ENCODE assay signal across 11 cellular contexts in the genomic region with DNA sequence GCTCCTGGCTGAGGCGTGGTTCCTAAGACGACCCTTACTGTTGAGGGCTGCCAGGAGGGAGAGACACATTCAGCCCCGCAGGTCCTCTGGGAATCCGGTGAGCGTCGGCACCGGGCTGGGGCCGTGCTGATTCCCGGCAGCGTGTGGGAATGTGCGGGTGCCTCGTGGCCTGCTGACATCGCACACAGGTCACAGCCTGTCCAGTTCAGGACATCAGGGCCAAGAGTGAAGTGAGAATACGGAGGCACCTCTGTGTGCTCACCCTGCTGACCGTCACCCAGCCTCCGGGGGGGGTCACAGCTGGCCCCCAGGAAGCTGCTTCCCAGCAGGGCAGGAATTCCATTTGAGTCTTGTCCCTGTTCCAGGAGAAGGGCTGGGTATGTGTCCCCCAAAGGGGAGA. TPM values are rescaled to one million over a fixed set of nuclear protein-coding genes. Genes with fewer than 3 reads are reported as not detected.
DNase-seq lines count a peak whose midpoint lies in the region; ATAC-seq and TF ChIP-seq lines count a peak whose summit lies in the region.
"Had no signal": no experiment of that assay in that cellular context is flagged by ENCODE, and none has a peak within 500 bp of the region (broad histone marks: within the 10 kb centered on the region; RNA-seq: fewer than 3 reads in every experiment).

No MANE protein-coding gene starts in this region.

- peaks cover 12% of the 10 kb centered on the region for H3K4me1 Mint-ChIP-seq in endodermal cell

- H3K36me3 ChIP-seq in endodermal cell (ENCODE audit: control insufficient read depth, insufficient read depth, low read length) = peaks cover 85% of the 10 kb centered on the region
- peaks cover 72 to 79% of the 10 kb centered on the region in 2 experiments for H3K36me3 ChIP-seq in mesenchymal stem cell (ENCODE audit: control insufficient read depth in 1 of 2, insufficient read depth in 2 of 2, low read depth in 1 of 2, low read length in 2 of 2)
- peaks cover 26 to 65% (median 56%) of the 10 kb centered on the region in 4 donors for H3K36me3 ChIP-seq in stomach

- no peak overlapping the region for H2AFZ ChIP-seq in mesenchymal stem cell (ENCODE audit: low read depth, low read length)

- peaks cover 81% of the 10 kb centered on the region for H3K36me3 Mint-ChIP-seq in endodermal cell (ENCODE audit: low read depth)

- H2BK120ac ChIP-seq in mesenchymal stem cell (ENCODE audit: low read depth, low read length) = no peak overlapping the region

- H3K4ac ChIP-seq in mesenchymal stem cell (ENCODE audit: low read depth in 1 of 2, low read length in 2 of 2) = no peak overlapping the region

- intact Hi-C loops in stomach (cut with DNase I; ENCODE audit: low total_unique reads) = no loop called here

- ATAC-seq in HG02852 (IDR thresholded peaks at IDR 0.05; ENCODE audit: unreplicated experiment) (no peak), HG03571 (IDR thresholded peaks at IDR 0.05; ENCODE audit: unreplicated experiment) (no peak), GM18907 (IDR thresholded peaks at IDR 0.05; ENCODE audit: unreplicated experiment) (no peak)

- no peak overlapping the region for H2AK5ac ChIP-seq in mesenchymal stem cell (ENCODE audit: low read length, severe bottlenecking)

- no peak overlapping the region for H3K23ac ChIP-seq in mesenchymal stem cell (ENCODE audit: low read length in 2 of 2)

- H3K4me1 ChIP-seq in endodermal cell (ENCODE audit: control insufficient read depth, insufficient read depth, low read length) (peaks cover 23% of the 10 kb centered on the region), mesenchymal stem cell (ENCODE audit: control insufficient read depth, insufficient read depth, low read depth, low read length) (peaks cover 8% of the 10 kb centered on the region), stomach (peaks cover 23 to 50% (median 40%) of the 10 kb centered on the region in 4 donors)

- H4K8ac ChIP-seq in mesenchymal stem cell (ENCODE audit: low read length) = no peak overlapping the region

- no peak for DNase-seq in Jurkat, Clone E6-1 (ENCODE audit: low read depth, low spot score)
- no peak for DNase-seq in endodermal cell
- no peak for DNase-seq in mesenchymal stem cell
- DNase-seq in stomach = no peak
- DNase-seq in NCI-H1092 treated with DMSO at 0.1 percent for 48 hours (lab: John Stamatoyannopoulos, UW) = no peak
- DNase-seq: AML-193, MM.1S had no signal

- peaks cover 10% of the 10 kb centered on the region for H3K79me1 ChIP-seq in mesenchymal stem cell (replicated peaks; ENCODE audit: low read length, poor library complexity, severe bottlenecking)

- H2BK15ac ChIP-seq in mesenchymal stem cell (ENCODE audit: low read depth, poor library complexity, severe bottlenecking) = no peak overlapping the region

- no peak overlapping the region for H3K27ac ChIP-seq in endodermal cell (ENCODE audit: low read depth, low read length)
- H3K27ac ChIP-seq in mesenchymal stem cell (ENCODE audit: low read length, poor library complexity, severe bottlenecking) = no peak overlapping the region
- peak overlapping the region; percentile 53 to 90 (median 81) for H3K27ac ChIP-seq in stomach

- 95 to 96% methylated on average over 12 to 16 of the region's 16 CpGs for WGBS in endodermal cell (ENCODE audit: insufficient coverage in 1 of 2, insufficient read length in 1 of 2), 2 experiments
- 95% methylated on average over 16 of the region's 16 CpGs for WGBS in mesenchymal stem cell
- 81 to 91% (median 87%) methylated on average over 16 of the region's 16 CpGs for WGBS in stomach, 5 donors

- no peaks in the 10 kb centered on the region for H3K9me3 ChIP-seq in endodermal cell (ENCODE audit: control insufficient read depth, low read length)
- H3K9me3 ChIP-seq in mesenchymal stem cell (ENCODE audit: control insufficient read depth, low read length) = no peaks in the 10 kb centered on the region
- H3K9me3 ChIP-seq in stomach = no peaks in the 10 kb centered on the region

- no peaks in the 10 kb centered on the region for H3K27me3 Mint-ChIP-seq in endodermal cell (ENCODE audit: insufficient read depth)

- H3K27me3 ChIP-seq in endodermal cell (ENCODE audit: control insufficient read depth, insufficient read depth, low read length, poor library complexity, severe bottlenecking) (no peaks in the 10 kb centered on the region), mesenchymal stem cell (ENCODE audit: control insufficient read depth in 1 of 2, insufficient read depth in 1 of 2, low read length in 2 of 2) (no peaks in the 10 kb centered on the region), stomach (no peaks in the 10 kb centered on the region)

- H4K91ac ChIP-seq in mesenchymal stem cell (ENCODE audit: low read length) = peak overlapping the region; percentile 2

- H3K18ac ChIP-seq in mesenchymal stem cell (ENCODE audit: low read depth in 1 of 2, low read length in 2 of 2) = no peak overlapping the region

- no peak for TF ChIP-seq POLR2A in stomach (IDR thresholded peaks at IDR 0.05)

- TF ChIP-seq EP300 in stomach (IDR thresholded peaks at IDR 0.05) = peak; percentile 81

- H3K4me2 ChIP-seq in mesenchymal stem cell (ENCODE audit: low read length, poor library complexity, severe bottlenecking) = no peak overlapping the region

- no peak overlapping the region for H3K14ac ChIP-seq in mesenchymal stem cell (ENCODE audit: low read length in 2 of 2)

- H3K9ac ChIP-seq in endodermal cell (ENCODE audit: extremely low read depth, low read length, poor library complexity, severe bottlenecking) (no peak overlapping the region), mesenchymal stem cell (ENCODE audit: low read length) (peak overlapping the region; percentile 70)

- no peak overlapping the region for H3K4me3 Mint-ChIP-seq in endodermal cell

- H3K27ac Mint-ChIP-seq in endodermal cell = peak overlapping the region; percentile 83

- H3K4me3 ChIP-seq in Jurkat, Clone E6-1 (ENCODE audit: low read length) = peak overlapping the region; percentile 57
- H3K4me3 ChIP-seq in endodermal cell (ENCODE audit: low read length) = no peak overlapping the region
- no peak overlapping the region for H3K4me3 ChIP-seq in mesenchymal stem cell (ENCODE audit: insufficient read depth in 1 of 2, low read depth in 1 of 2, low read length in 2 of 2)
- H3K4me3 ChIP-seq in stomach = no peak overlapping the region

- H3K9me3 Mint-ChIP-seq in endodermal cell = no peaks in the 10 kb centered on the region

- H2BK12ac ChIP-seq in mesenchymal stem cell (ENCODE audit: low read length in 2 of 2) = no peak overlapping the region

- H2BK5ac ChIP-seq in mesenchymal stem cell (ENCODE audit: low read depth, low read length, poor library complexity, severe bottlenecking) = no peak overlapping the region

- TF ChIP-seq CTCF in endodermal cell (conservative IDR thresholded peaks at IDR 0.05) = no peak
- no peak for TF ChIP-seq CTCF in stomach (IDR thresholded peaks at IDR 0.05)

RNA-seq across cellular contexts. Expression of gene PGPEP1L, which starts 53.6 kb away (rescaled TPM):
- polyA plus RNA-seq in Jurkat, Clone E6-1 (2012; ENCODE audit: insufficient read depth, insufficient read length) = not detected
- total RNA-seq in endodermal cell (not detected), stomach (not detected)
- polyA plus RNA-seq in endodermal cell (2013, experiment 1 of 2) = not detected
- polyA plus RNA-seq in endodermal cell (2013, experiment 2 of 2) = not detected
- polyA plus RNA-seq in mesenchymal stem cell (2013, experiment 1 of 2) = not detected
- not detected for polyA plus RNA-seq in mesenchymal stem cell (2013, experiment 2 of 2)
- polyA plus RNA-seq in stomach = under 1 TPM in 1 of 3 donors, not detected in 2; 0.13 TPM
- total RNA-seq: myocyte had no signal

Comparison
In these comparisons a context has a peak if more than half of its experiments do, and no peak if none do; other contexts are left out.
1. H3K27ac ChIP-seq: peak in stomach (5 of 5); none in endodermal cell (single experiment) and mesenchymal stem cell (single experiment).